In the genomic region with DNA sequence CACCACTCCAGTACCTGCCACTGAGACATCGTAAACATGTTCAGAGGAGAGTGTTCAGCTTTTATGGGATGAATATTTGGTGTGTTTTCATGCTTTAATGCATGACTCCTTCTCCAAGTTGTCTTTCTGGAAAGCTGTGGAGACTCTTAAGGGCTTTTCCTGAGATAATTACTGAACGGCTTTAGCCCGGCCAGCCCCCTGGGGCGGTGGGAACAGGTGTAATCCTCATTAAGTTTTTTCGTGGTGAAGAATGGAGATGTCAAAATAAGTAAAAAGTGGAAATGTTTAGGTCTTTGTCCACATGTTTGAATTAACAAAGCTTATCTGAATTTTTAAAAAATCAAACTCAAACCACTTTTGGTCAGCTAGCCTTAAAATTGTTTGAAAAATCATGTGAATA, we compare ENCODE assay signal across 8 cellular contexts. TPM values are rescaled to one million over a fixed set of nuclear protein-coding genes. Genes with fewer than 3 reads are reported as not detected.
A peak's percentile ranks its signal among the peaks of the same experiment; 100 is the strongest.
DNase-seq lines count a peak whose midpoint lies in the region; ATAC-seq and TF ChIP-seq lines count a peak whose summit lies in the region.

No MANE protein-coding gene starts in this region.

- H3K27me3 Mint-ChIP-seq in memory B cell = no peaks in the 10 kb centered on the region

- intact Hi-C loops in heart left ventricle (cut with DNase I) (loop anchor here in 9 of 10 donors (5.0 to 10.0 kb wide), 6 partner anchors 38 to 138 kb away; no protein-coding TSS in a partner anchor), Right ventricle myocardium superior (cut with DNase I) (loop anchor here (10.0 kb wide), 1 partner anchor 100 kb away; no protein-coding TSS in a partner anchor), vagina (cut with DNase I) (loop anchor here (5.0 to 10.0 kb wide), 2 partner anchors 38 to 100 kb away; no protein-coding TSS in a partner anchor)

- DNase-seq in heart left ventricle (no peak), Right ventricle myocardium superior (no peak), astrocyte of the cerebellum (ENCODE audit: low read depth) (no peak), memory B cell (ENCODE audit: low spot score in 2 of 2) (no peak), vagina (ENCODE audit: extremely low spot score in 2 of 2) (no peak), inferior parietal cortex (ENCODE audit: extremely low spot score) (no peak)
- DNase-seq in stimulated activated CD4-positive, alpha-beta T cell treated with anti-CD3 and anti-CD28 coated beads, Interleukin-2, amount 100 ng/mL, for 48 hours = no peak

- H3K27ac Mint-ChIP-seq in memory B cell = peak overlapping the region; percentile 78

- H3K4me3 Mint-ChIP-seq in memory B cell = peak overlapping the region; percentile 93

- 9 to 18% (median 14%) methylated on average over 5 of the region's 5 CpGs for WGBS in heart left ventricle, 4 donors

- no peak for TF ChIP-seq POLR2A in heart left ventricle (IDR thresholded peaks at IDR 0.05)
- no peak for TF ChIP-seq POLR2A in vagina (IDR thresholded peaks at IDR 0.05)

- in situ Hi-C loops in astrocyte of the cerebellum (cut with HindIII; ENCODE audit: low sequenced_read_pairs) = no loop called here

- peak overlapping the region in 10 of 12 donors; percentile 88 to 97 (median 92) for H3K27ac ChIP-seq in heart left ventricle
- peak overlapping the region; percentile 97 for H3K27ac ChIP-seq in vagina

- H3K36me3 ChIP-seq in heart left ventricle = no peaks in the 10 kb centered on the region
- H3K36me3 ChIP-seq in vagina = no peaks in the 10 kb centered on the region

- no peaks in the 10 kb centered on the region for H3K9me3 ChIP-seq in heart left ventricle
- H3K9me3 ChIP-seq in vagina = no peaks in the 10 kb centered on the region

- ATAC-seq in heart left ventricle = no peak
- ATAC-seq in Right ventricle myocardium superior (ENCODE audit: poor library complexity) = no peak
- ATAC-seq in memory B cell (ENCODE audit: low read depth) = no peak
- no peak for ATAC-seq in GM21717 (IDR thresholded peaks at IDR 0.05; ENCODE audit: unreplicated experiment)

- H3K9me3 Mint-ChIP-seq in memory B cell = no peaks in the 10 kb centered on the region

- peaks cover 0 to 47% (median 29%) of the 10 kb centered on the region in 12 donors for H3K4me1 ChIP-seq in heart left ventricle
- H3K4me1 ChIP-seq in vagina = peaks cover 20% of the 10 kb centered on the region

- H3K4me1 Mint-ChIP-seq in memory B cell = peaks cover 7% of the 10 kb centered on the region

- peaks cover 0 to 20% (median 0%) of the 10 kb centered on the region in 9 donors for H3K27me3 ChIP-seq in heart left ventricle
- no peaks in the 10 kb centered on the region for H3K27me3 ChIP-seq in vagina

- H3K36me3 Mint-ChIP-seq in memory B cell = no peaks in the 10 kb centered on the region

- peak overlapping the region; percentile 59 to 98 (median 80) for H3K4me3 ChIP-seq in heart left ventricle
- peak overlapping the region; percentile 60 for H3K4me3 ChIP-seq in astrocyte of the cerebellum (ENCODE audit: low read depth, low read length)
- peak overlapping the region; percentile 83 to 85 for H3K4me3 ChIP-seq in vagina

- no peak for TF ChIP-seq CTCF in heart left ventricle (IDR thresholded peaks at IDR 0.05)
- no peak for TF ChIP-seq CTCF in astrocyte of the cerebellum (IDR thresholded peaks at IDR 0.05; ENCODE audit: low read depth, low read length, missing control alignments)
- no peak for TF ChIP-seq CTCF in vagina (IDR thresholded peaks at IDR 0.05)

RNA-seq across cellular contexts. Expression of gene SYNE2, which starts 1.5 kb away (rescaled TPM):
- total RNA-seq in heart left ventricle (100 to 1,000 TPM in 8 of 9 donors, 10 to 100 TPM in 1; 83.2 to 255 (median 111) TPM), Right ventricle myocardium superior (193 TPM), vagina (145 TPM)
- 100 to 1,000 TPM in 1 of 2 donors, 10 to 100 TPM in 1; 58.2 to 148 TPM for polyA plus RNA-seq in heart left ventricle
